ENCODE assay signal across 8 cellular contexts in the genomic region with DNA sequence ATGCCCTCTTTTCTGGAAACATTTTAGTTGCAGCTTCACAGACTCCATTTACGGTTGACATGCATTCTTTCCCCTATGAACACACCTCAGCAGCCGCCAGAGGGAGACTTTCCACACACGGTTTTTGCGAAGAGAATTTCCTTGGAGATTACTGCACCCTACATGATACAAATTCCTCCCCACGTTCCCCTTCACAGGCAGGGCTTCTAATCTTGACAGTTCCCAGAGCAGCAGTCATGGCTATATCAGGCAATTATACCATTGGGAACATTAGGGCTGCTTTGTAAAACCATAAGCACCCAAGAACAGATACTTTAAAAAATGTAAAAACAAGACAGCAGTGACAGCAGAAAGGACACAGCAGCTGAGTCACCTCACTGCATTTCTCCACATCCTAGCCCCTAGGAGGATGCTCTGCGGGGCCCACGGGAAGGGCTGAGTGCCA.
DNase-seq lines count a peak whose midpoint lies in the region; ATAC-seq, FAIRE-seq and TF ChIP-seq lines count a peak whose summit lies in the region.

No MANE protein-coding gene starts in this region.

- H3K36me3 ChIP-seq in HEK293 (ENCODE audit: control insufficient read depth in 2 of 2, insufficient read depth in 1 of 2, low read length in 2 of 2) (no peaks in the 10 kb centered on the region), lung (ENCODE audit: control insufficient read depth in 2 of 2, insufficient read depth in 2 of 2, low read length in 2 of 2) (no peaks in the 10 kb centered on the region), tibial nerve (no peaks in the 10 kb centered on the region)

- TF ChIP-seq POLR2A in tibial nerve (IDR thresholded peaks at IDR 0.05), result no peak

- DNase-seq in Calu3, result peak; percentile 74
- peak; percentile 37 for DNase-seq in RCC 7860 (ENCODE audit: low spot score)
- peak; percentile 71 for DNase-seq in dermis blood vessel endothelial cell
- peak; percentile 52 for DNase-seq in lung (ENCODE audit: low spot score)
- peak; percentile 23 to 71 for DNase-seq in tibial nerve (ENCODE audit: low spot score in 2 of 2)

- no peaks in the 10 kb centered on the region for H3K27me3 Mint-ChIP-seq in Calu3 (ENCODE audit: unreplicated experiment)

- no peak overlapping the region for H3K27ac ChIP-seq in HEK293 (ENCODE audit: extremely low read depth, low read depth, low read length)
- no peak overlapping the region for H3K27ac ChIP-seq in lung (ENCODE audit: low read depth in 1 of 2, low read length in 1 of 2)
- no peak overlapping the region for H3K27ac ChIP-seq in tibial nerve

- intact Hi-C loops in Calu3 (cut with micrococcal nuclease; ENCODE audit: unreplicated experiment), result loop anchor here (1.0 to 2.0 kb wide), 3 partner anchors 67 to 295 kb away; no protein-coding TSS in a partner anchor

- ATAC-seq in lung (ENCODE audit: insufficient read depth, low FRiP score) (peak; percentile 67), GM18907 (IDR thresholded peaks at IDR 0.05; ENCODE audit: unreplicated experiment) (no peak), HG03520 (IDR thresholded peaks at IDR 0.05; ENCODE audit: unreplicated experiment) (no peak)

- WGBS in lung, 2 donors, result 14 to 22% methylated on average over 7 of the region's 7 CpGs
- 18 to 28% methylated on average over 7 of the region's 7 CpGs for WGBS in tibial nerve, 2 donors

- H3K4me3 Mint-ChIP-seq in Calu3 (ENCODE audit: low read depth, unreplicated experiment), result no peak overlapping the region

- POLR2A ChIA-PET in HEK293 (lab: Yijun Ruan, JAX), result no interaction called here

- no peaks in the 10 kb centered on the region for H3K36me3 Mint-ChIP-seq in Calu3 (ENCODE audit: insufficient read depth, unreplicated experiment)

- CTCF ChIA-PET in Calu3 (lab: Charles Lee), result interaction anchor here (0.5 to 2.9 kb wide), 10 partner anchors 11 to 295 kb away, joined by 3 to 22 read pairs (median 4); no protein-coding TSS in a partner anchor
- CTCF ChIA-PET in HEK293 (lab: Yijun Ruan, JAX), result interaction anchor here (0.6 to 4.6 kb wide), 24 partner anchors 11 to 476 kb away, joined by 3 to 43 read pairs (median 4); no protein-coding TSS in a partner anchor

- peaks cover 1% of the 10 kb centered on the region for H3K9me3 Mint-ChIP-seq in Calu3 (ENCODE audit: low read depth, unreplicated experiment)

- H3K4me1 Mint-ChIP-seq in Calu3 (ENCODE audit: low read depth, unreplicated experiment), result peaks cover 35% of the 10 kb centered on the region

- H3K4me1 ChIP-seq in HEK293 (ENCODE audit: control insufficient read depth, insufficient read depth, low read length), result no peaks in the 10 kb centered on the region
- peaks cover 0 to 1% of the 10 kb centered on the region in 2 donors for H3K4me1 ChIP-seq in lung (ENCODE audit: control insufficient read depth in 2 of 2, insufficient read depth in 2 of 2, low read length in 2 of 2)
- peaks cover 0 to 5% (median 0%) of the 10 kb centered on the region in 4 donors for H3K4me1 ChIP-seq in tibial nerve

- TF ChIP-seq EP300 in tibial nerve (IDR thresholded peaks at IDR 0.05), result no peak

- no peak overlapping the region for H3K27ac Mint-ChIP-seq in Calu3 (ENCODE audit: unreplicated experiment)

- BruUV-seq in Calu3 (replicated peaks; lab: Mats Ljungman, UMichigan), result no TSS peak

- H3K27me3 ChIP-seq in lung (ENCODE audit: control insufficient read depth, insufficient read depth) (no peaks in the 10 kb centered on the region), tibial nerve (no peaks in the 10 kb centered on the region)

- H3K9me3 ChIP-seq in HEK293 (ENCODE audit: control insufficient read depth, insufficient read depth, low read depth, low read length), result no peaks in the 10 kb centered on the region
- H3K9me3 ChIP-seq in lung (ENCODE audit: control insufficient read depth in 2 of 2, insufficient read depth in 1 of 2, low read length in 1 of 2), result no peaks in the 10 kb centered on the region
- no peaks in the 10 kb centered on the region for H3K9me3 ChIP-seq in tibial nerve

- peak; percentile 20 for FAIRE-seq in RCC 7860 (lab: Jason Lieb, UNC)

- H3K4me3 ChIP-seq in HEK293 (ENCODE audit: low read depth, low read length), result no peak overlapping the region
- no peak overlapping the region for H3K4me3 ChIP-seq in lung
- no peak overlapping the region for H3K4me3 ChIP-seq in tibial nerve

- TF ChIP-seq CTCF in Calu3 (IDR thresholded peaks at IDR 0.05; ENCODE audit: unreplicated experiment) (peak; percentile 72), HEK293 (tag by site-specific recombination; IDR thresholded peaks at IDR 0.05) (peak; percentile 77), lung (IDR thresholded peaks at IDR 0.05; ENCODE audit: control extremely low read depth, extremely low read depth) (peak; percentile 29), tibial nerve (IDR thresholded peaks at IDR 0.05) (peak; percentile 47 to 62 (median 53))

TF ChIP-seq in HEK293, 187 proteins besides CTCF, POLR2A, EP300 and RAD21 (continues in another document):
- TF ChIP-seq ZNF580 (tag by site-specific recombination; IDR thresholded peaks at IDR 0.05) (no peak), ZNF394 (tag by site-specific recombination; IDR thresholded peaks at IDR 0.05; ENCODE audit: borderline replicate concordance) (no peak), ZNF221 (tag by site-specific recombination; IDR thresholded peaks at IDR 0.05; ENCODE audit: borderline replicate concordance) (no peak), PRDM10 (tag by site-specific recombination; IDR thresholded peaks at IDR 0.05) (no peak), ZNF366 (tag by site-specific recombination; conservative IDR thresholded peaks at IDR 0.05) (no peak), ZNF169 (tag by site-specific recombination; IDR thresholded peaks at IDR 0.05) (no peak), KLF17 (tag by site-specific recombination; IDR thresholded peaks at IDR 0.05) (no peak)
- TF ChIP-seq, protein P1, sequence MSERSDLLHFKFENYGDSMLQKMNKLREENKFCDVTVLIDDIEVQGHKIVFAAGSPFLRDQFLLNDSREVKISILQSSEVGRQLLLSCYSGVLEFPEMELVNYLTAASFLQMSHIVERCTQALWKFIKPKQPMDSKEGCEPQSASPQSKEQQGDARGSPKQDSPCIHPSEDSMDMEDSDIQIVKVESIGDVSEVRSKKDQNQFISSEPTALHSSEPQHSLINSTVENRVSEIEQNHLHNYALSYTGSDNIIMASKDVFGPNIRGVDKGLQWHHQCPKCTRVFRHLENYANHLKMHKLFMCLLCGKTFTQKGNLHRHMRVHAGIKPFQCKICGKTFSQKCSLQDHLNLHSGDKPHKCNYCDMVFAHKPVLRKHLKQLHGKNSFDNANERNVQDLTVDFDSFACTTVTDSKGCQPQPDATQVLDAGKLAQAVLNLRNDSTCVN (tag by site-specific recombination; optimal IDR thresholded peaks at IDR 0.05), result no peak
- TF ChIP-seq, protein P2, sequence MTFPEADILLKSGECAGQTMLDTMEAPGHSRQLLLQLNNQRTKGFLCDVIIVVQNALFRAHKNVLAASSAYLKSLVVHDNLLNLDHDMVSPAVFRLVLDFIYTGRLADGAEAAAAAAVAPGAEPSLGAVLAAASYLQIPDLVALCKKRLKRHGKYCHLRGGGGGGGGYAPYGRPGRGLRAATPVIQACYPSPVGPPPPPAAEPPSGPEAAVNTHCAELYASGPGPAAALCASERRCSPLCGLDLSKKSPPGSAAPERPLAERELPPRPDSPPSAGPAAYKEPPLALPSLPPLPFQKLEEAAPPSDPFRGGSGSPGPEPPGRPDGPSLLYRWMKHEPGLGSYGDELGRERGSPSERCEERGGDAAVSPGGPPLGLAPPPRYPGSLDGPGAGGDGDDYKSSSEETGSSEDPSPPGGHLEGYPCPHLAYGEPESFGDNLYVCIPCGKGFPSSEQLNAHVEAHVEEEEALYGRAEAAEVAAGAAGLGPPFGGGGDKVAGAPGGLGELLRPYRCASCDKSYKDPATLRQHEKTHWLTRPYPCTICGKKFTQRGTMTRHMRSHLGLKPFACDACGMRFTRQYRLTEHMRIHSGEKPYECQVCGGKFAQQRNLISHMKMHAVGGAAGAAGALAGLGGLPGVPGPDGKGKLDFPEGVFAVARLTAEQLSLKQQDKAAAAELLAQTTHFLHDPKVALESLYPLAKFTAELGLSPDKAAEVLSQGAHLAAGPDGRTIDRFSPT (tag by site-specific recombination; IDR thresholded peaks at IDR 0.05), result no peak
